33 cellular contexts compared by ENCODE assay signal in the genomic region with DNA sequence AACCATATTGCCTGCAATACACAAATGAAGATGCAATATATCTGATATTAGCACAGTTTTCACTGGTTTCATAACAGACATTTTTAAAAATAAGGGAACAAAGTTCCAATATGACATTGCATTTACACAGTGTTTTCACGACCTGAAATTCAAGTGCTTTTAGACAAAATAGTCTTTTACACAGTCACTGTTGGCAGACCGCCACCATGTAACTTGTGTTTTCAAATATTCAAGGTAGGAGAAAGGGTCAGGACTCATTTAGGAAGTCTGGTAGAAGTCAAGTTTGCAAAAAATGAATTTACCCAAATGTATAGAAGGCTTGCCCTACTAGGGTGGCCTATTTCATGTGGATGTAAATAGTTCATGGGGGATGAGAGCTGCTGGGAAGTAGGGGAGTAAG.
"Had no signal": no experiment of that assay in that cellular context is flagged by ENCODE, and none has a peak within 500 bp of the region (broad histone marks: within the 10 kb centered on the region; RNA-seq: fewer than 3 reads in every experiment).

No MANE protein-coding gene starts in this region.

- DNase-seq: activated effector memory CD4-positive, alpha-beta T cell treated with anti-CD3 and anti-CD28 coated beads, Interleukin-2, amount 50 U/mL, for 16 hours; activated effector memory CD4-positive, alpha-beta T cell treated with Interleukin-2 at 50 U/mL for 16 hours; activated gamma-delta T cell; activated gamma-delta T cell treated with Interleukin-2 at 50 U/mL for 16 hours; activated naive CD4-positive, alpha-beta T cell; activated naive CD4-positive, alpha-beta T cell treated with anti-CD3 and anti-CD28 coated beads for 36 hours; activated naive CD4-positive, alpha-beta T cell treated with anti-CD3 and anti-CD28 coated beads, Interleukin-2, amount 10 ng/mL, durations not matched to agents 7 days and 5 days; activated naive CD4-positive, alpha-beta T cell treated with anti-CD3 and anti-CD28 coated beads, Interleukin-2, amount 50 U/mL, for 16 hours; activated naive CD4-positive, alpha-beta T cell treated with Interleukin-2 at 50 U/mL for 16 hours; activated naive CD8-positive, alpha-beta T cell treated with anti-CD3 and anti-CD28 coated beads for 36 hours; activated naive CD8-positive, alpha-beta T cell treated with anti-CD3 and anti-CD28 coated beads, Interleukin-2, amount 10 ng/mL, durations not matched to agents 7 days and 5 days; activated naive CD8-positive, alpha-beta T cell treated with anti-CD3 and anti-CD28 coated beads, Interleukin-2, amount 50 U/mL, for 24 hours; activated T-cell treated with anti-CD3 and anti-CD28 coated beads for 4 hours; activated T-cell treated with anti-CD3 and anti-CD28 coated beads, Interleukin-2, amount 50 U/mL, for 1 hour; activated T-cell treated with anti-CD3 and anti-CD28 coated beads, Interleukin-2, amount 50 U/mL, for 24 hours; activated T-cell treated with anti-CD3 and anti-CD28 coated beads, Interleukin-2, amount 50 U/mL, for 4 hours; activated T-cell treated with anti-CD3 and anti-CD28 coated beads, Interleukin-2, amount 50 U/mL, for 48 hours; activated T-cell treated with anti-CD3 and anti-CD28 coated beads, Interleukin-2, amount 50 U/mL, for 72 hours; adrenal gland; amniotic stem cell; amygdala; anterior cingulate cortex; aorta; body of pancreas; brain microvascular endothelial cell; caudate nucleus; central memory CD4-positive, alpha-beta T cell; cerebellar nuclear complex had no signal

- H3K9me3 ChIP-seq: adrenal gland, ascending aorta, body of pancreas had no signal

- H3K4me3 ChIP-seq: adrenal gland, ascending aorta, body of pancreas, breast epithelium, cardiac muscle cell had no signal

- ATAC-seq: activated naive CD4-positive, alpha-beta T cell treated with anti-CD3 and anti-CD28 coated beads, Interleukin-2, amount 50 U/mL, for 72 hours; activated naive CD8-positive, alpha-beta T cell treated with anti-CD3 and anti-CD28 coated beads, Interleukin-2, amount 50 U/mL, for 24 hours; activated T-cell treated with anti-CD3 and anti-CD28 coated beads, Interleukin-2, amount 50 U/mL, for 4 hours; activated T-cell treated with anti-CD3 and anti-CD28 coated beads, Interleukin-2, amount 50 U/mL, for 72 hours; activated T-helper 17 cell treated with anti-CD3 and anti-CD28 coated beads, Interleukin-2, amount 50 U/mL, for 72 hours; body of pancreas had no signal

- H3K36me3 ChIP-seq: adrenal gland, ascending aorta, brain microvascular endothelial cell, breast epithelium, cardiac muscle cell had no signal

- H3K27ac ChIP-seq: adrenal gland, ascending aorta, body of pancreas, brain microvascular endothelial cell, breast epithelium, cardiac muscle cell had no signal

- H3K4me1 ChIP-seq: adrenal gland, ascending aorta, body of pancreas, breast epithelium had no signal

- H3K27me3 ChIP-seq: adrenal gland, ascending aorta, body of pancreas, brain microvascular endothelial cell, breast epithelium, cardiac muscle cell had no signal
